ENCODE assay signal across 8 cellular contexts in the genomic region with DNA sequence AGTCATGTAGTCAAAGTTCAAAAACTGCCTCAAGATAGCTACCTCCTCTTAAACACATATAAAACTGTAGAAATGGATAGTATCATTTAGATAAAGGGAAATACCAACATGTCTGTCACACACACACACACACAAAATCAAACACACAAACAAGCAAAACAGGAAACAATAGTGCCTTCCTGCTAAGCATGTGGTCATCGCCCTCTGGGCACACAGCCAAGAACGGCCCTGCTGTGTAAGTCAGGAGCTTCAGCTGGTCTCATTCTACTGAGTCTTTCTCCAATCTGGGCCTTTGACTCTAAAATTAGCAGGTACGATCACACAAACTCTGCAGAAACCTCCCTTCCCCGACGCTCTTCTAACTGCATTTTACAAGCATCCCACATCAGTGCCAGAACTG.
A peak's percentile ranks its signal among the peaks of the same experiment; 100 is the strongest.
DNase-seq lines count a peak whose midpoint lies in the region; ATAC-seq and TF ChIP-seq lines count a peak whose summit lies in the region.

No MANE protein-coding gene starts in this region.

- DNase-seq in DMS53 (lab: John Stamatoyannopoulos, UW) = peak; percentile 92
- peak; percentile 36 for DNase-seq in NCI-H2107 (lab: John Stamatoyannopoulos, UW)
- peak; percentile 28 to 81 for DNase-seq in cardiac fibroblast (ENCODE audit: low read depth in 2 of 2)
- DNase-seq in lung (ENCODE audit: low spot score) = peak; percentile 37
- DNase-seq in left lobe of liver (ENCODE audit: low spot score) = no peak
- DNase-seq in activated CD4-positive, alpha-beta T cell treated with anti-CD3 and anti-CD28 coated beads, Interleukin-2, amount 10 ng/mL, durations not matched to agents 7 days and 5 days = no peak

- no peaks in the 10 kb centered on the region for H3K36me3 Mint-ChIP-seq in activated CD4-positive, alpha-beta T cell treated with anti-CD3 and anti-CD28 coated beads, Interleukin-2, amount 10 ng/mL, durations not matched to agents 7 days and 5 days (ENCODE audit: low read depth)

- no peak overlapping the region for H3K4me3 Mint-ChIP-seq in activated CD4-positive, alpha-beta T cell treated with anti-CD3 and anti-CD28 coated beads, Interleukin-2, amount 10 ng/mL, durations not matched to agents 7 days and 5 days

- no peak for TF ChIP-seq POLR2A in gastroesophageal sphincter (IDR thresholded peaks at IDR 0.05)

- no peaks in the 10 kb centered on the region for H3K36me3 ChIP-seq in lung (ENCODE audit: control insufficient read depth in 2 of 2, insufficient read depth in 2 of 2, low read length in 2 of 2)
- H3K36me3 ChIP-seq in gastroesophageal sphincter = no peaks in the 10 kb centered on the region

- H3K9me3 ChIP-seq in lung (ENCODE audit: control insufficient read depth in 2 of 2, insufficient read depth in 1 of 2, low read length in 1 of 2) = no peaks in the 10 kb centered on the region
- peaks cover 0 to 6% (median 0%) of the 10 kb centered on the region in 3 donors for H3K9me3 ChIP-seq in gastroesophageal sphincter

- POLR2A ChIA-PET in activated CD4-positive, alpha-beta T cell treated with anti-CD3 and anti-CD28 coated beads, Interleukin-2, amount 10 ng/mL, durations not matched to agents 7 days and 5 days (lab: Charles Lee) = no interaction called here

- TF ChIP-seq CTCF in cardiac fibroblast (IDR thresholded peaks at IDR 0.05; ENCODE audit: low read depth, low read length) (no peak), lung (IDR thresholded peaks at IDR 0.05; ENCODE audit: control extremely low read depth, extremely low read depth) (no peak), gastroesophageal sphincter (IDR thresholded peaks at IDR 0.05) (no peak)

- ATAC-seq in lung (ENCODE audit: insufficient read depth, low FRiP score) (no peak), left lobe of liver (no peak), gastroesophageal sphincter (no peak), GM19328 (IDR thresholded peaks at IDR 0.05; ENCODE audit: unreplicated experiment) (no peak)

- no peaks in the 10 kb centered on the region for H3K9me3 Mint-ChIP-seq in activated CD4-positive, alpha-beta T cell treated with anti-CD3 and anti-CD28 coated beads, Interleukin-2, amount 10 ng/mL, durations not matched to agents 7 days and 5 days

- H3K4me1 ChIP-seq in lung (ENCODE audit: control insufficient read depth in 2 of 2, insufficient read depth in 2 of 2, low read length in 2 of 2) (peaks cover 0 to 2% of the 10 kb centered on the region in 2 donors), gastroesophageal sphincter (no peaks in the 10 kb centered on the region)

- no peak overlapping the region for H3K27ac ChIP-seq in lung (ENCODE audit: low read depth in 1 of 2, low read length in 1 of 2)
- H3K27ac ChIP-seq in gastroesophageal sphincter = no peak overlapping the region

- H3K27ac Mint-ChIP-seq in activated CD4-positive, alpha-beta T cell treated with anti-CD3 and anti-CD28 coated beads, Interleukin-2, amount 10 ng/mL, durations not matched to agents 7 days and 5 days = no peak overlapping the region

- TF ChIP-seq EP300 in gastroesophageal sphincter (IDR thresholded peaks at IDR 0.05) = no peak

- H3K4me3 ChIP-seq in cardiac fibroblast (replicated peaks in 1 of 2; ENCODE audit: low read depth in 2 of 2, low read length in 2 of 2) = no peak overlapping the region
- no peak overlapping the region for H3K4me3 ChIP-seq in lung
- H3K4me3 ChIP-seq in gastroesophageal sphincter = no peak overlapping the region

- CTCF ChIA-PET in activated CD4-positive, alpha-beta T cell treated with anti-CD3 and anti-CD28 coated beads, Interleukin-2, amount 10 ng/mL, durations not matched to agents 7 days and 5 days (lab: Charles Lee) = interaction anchor here (1.5 kb wide), 1 partner anchor 19 kb away, joined by 3 read pairs; no protein-coding TSS in a partner anchor

- WGBS in lung, 2 donors = 45 to 46% methylated on average over 5 of the region's 5 CpGs
- WGBS in gastroesophageal sphincter (ENCODE audit: low coverage in 1 of 2), 2 donors = 33 to 49% methylated on average over 2 to 5 of the region's 5 CpGs

- H3K27me3 Mint-ChIP-seq in activated CD4-positive, alpha-beta T cell treated with anti-CD3 and anti-CD28 coated beads, Interleukin-2, amount 10 ng/mL, durations not matched to agents 7 days and 5 days = peaks cover 14% of the 10 kb centered on the region

- H3K4me1 Mint-ChIP-seq in activated CD4-positive, alpha-beta T cell treated with anti-CD3 and anti-CD28 coated beads, Interleukin-2, amount 10 ng/mL, durations not matched to agents 7 days and 5 days = no peaks in the 10 kb centered on the region

- H3K27me3 ChIP-seq in lung (ENCODE audit: control insufficient read depth, insufficient read depth) = no peaks in the 10 kb centered on the region
- H3K27me3 ChIP-seq in gastroesophageal sphincter = no peaks in the 10 kb centered on the region

Comparison
In these comparisons a context has a peak if more than half of its experiments do, and no peak if none do; other contexts are left out.
1. DNase-seq: peak in DMS53 (single experiment), NCI-H2107 (single experiment), cardiac fibroblast (2 of 2) and lung (single experiment); none in left lobe of liver (single experiment) and activated CD4-positive, alpha-beta T cell treated with anti-CD3 and anti-CD28 coated beads, Interleukin-2, amount 10 ng/mL, durations not matched to agents 7 days and 5 days (single experiment).